8 cellular contexts compared by ENCODE assay signal in genomic region chr11:96075532-96075959, GRCh38.
A peak's percentile ranks its signal among the peaks of the same experiment; 100 is the strongest.
DNase-seq lines count a peak whose midpoint lies in the region; ATAC-seq and TF ChIP-seq lines count a peak whose summit lies in the region.

No MANE protein-coding gene starts in this region.

- H3K4me3 ChIP-seq in mesendoderm (ENCODE audit: low read length) (no peak overlapping the region), testis (no peak overlapping the region)

- no peak overlapping the region for H3K23ac ChIP-seq in mesendoderm (ENCODE audit: low read length)

- H2BK120ac ChIP-seq in mesendoderm (ENCODE audit: low read depth, low read length) = no peak overlapping the region

- in situ Hi-C loops in GM13976 (cut with MboI; ENCODE audit: low sequenced_read_pairs, unreplicated experiment) = no loop called here

- peaks cover 14% of the 10 kb centered on the region for H3K4me1 ChIP-seq in mesendoderm (ENCODE audit: control insufficient read depth, low read depth, low read length)
- H3K4me1 ChIP-seq in testis = no peaks in the 10 kb centered on the region

- peak overlapping the region; percentile 9 for H2BK5ac ChIP-seq in mesendoderm (ENCODE audit: low read length)

- no peak for TF ChIP-seq POLR2A in testis (IDR thresholded peaks at IDR 0.05)

- H4K5ac ChIP-seq in mesendoderm (ENCODE audit: low read length) = no peak overlapping the region

- H3K4me2 ChIP-seq in mesendoderm (ENCODE audit: low read length) = no peak overlapping the region

- H3K36me3 ChIP-seq in mesendoderm (ENCODE audit: control insufficient read depth, insufficient read depth, low read length) (no peaks in the 10 kb centered on the region), testis (ENCODE audit: low read depth, missing control alignments) (no peaks in the 10 kb centered on the region)

- no peaks in the 10 kb centered on the region for H3K27me3 ChIP-seq in mesendoderm (ENCODE audit: insufficient read depth, low read length, poor library complexity)
- no peaks in the 10 kb centered on the region for H3K27me3 ChIP-seq in testis

- no peak overlapping the region for H4K8ac ChIP-seq in mesendoderm (ENCODE audit: low read depth, low read length)

- no peaks in the 10 kb centered on the region for H3K79me1 ChIP-seq in mesendoderm (ENCODE audit: low read length)

- H3K18ac ChIP-seq in mesendoderm (ENCODE audit: low read length) = peak overlapping the region; percentile 45

- no peaks in the 10 kb centered on the region for H3K9me3 ChIP-seq in testis

- ATAC-seq in GM21423 (IDR thresholded peaks at IDR 0.05; ENCODE audit: unreplicated experiment) (peak; percentile 84), HG03565 (IDR thresholded peaks at IDR 0.05; ENCODE audit: unreplicated experiment) (peak; percentile 85)

- no peak overlapping the region for H3K4ac ChIP-seq in mesendoderm (ENCODE audit: low read depth, low read length)

- intact Hi-C loops in testis (cut with DNase I; ENCODE audit: low total_unique reads) = no loop called here

- DNase-seq in GM13976 (ENCODE audit: low spot score) = peak; percentile 49
- peak; percentile 94 for DNase-seq in mesendoderm
- DNase-seq in NCI-H69 (lab: John Stamatoyannopoulos, UW) = no peak
- DNase-seq in kidney glomerular epithelial cell (lab: John Stamatoyannopoulos, UW) = no peak
- DNase-seq in NCI-H446 treated with DMSO at 0.1 percent for 48 hours (lab: John Stamatoyannopoulos, UW) = no peak
- no peak for DNase-seq in testis

- H3K27ac ChIP-seq in mesendoderm (ENCODE audit: low read depth, low read length) (no peak overlapping the region), testis (no peak overlapping the region)

- peak overlapping the region; percentile 10 for H3K56ac ChIP-seq in mesendoderm (ENCODE audit: low read length)

- no peak overlapping the region for H3K9ac ChIP-seq in mesendoderm (ENCODE audit: low read length)

- TF ChIP-seq CTCF in GM13976 (IDR thresholded peaks at IDR 0.05; ENCODE audit: borderline replicate concordance, control extremely low read depth, extremely low read depth, insufficient read depth, missing control alignments) (no peak), testis (IDR thresholded peaks at IDR 0.05) (no peak)

- no CpG with 5 or more reads among the region's 5 CpGs for WGBS in mesendoderm (ENCODE audit: extremely low coverage, insufficient coverage, low lambda C conversion rate)
- 83 to 84% methylated on average over 5 of the region's 5 CpGs for WGBS in testis, 2 donors

- H3K79me2 ChIP-seq in mesendoderm (ENCODE audit: control insufficient read depth, insufficient read depth, low read length) = no peaks in the 10 kb centered on the region

- H2AK5ac ChIP-seq in mesendoderm (ENCODE audit: low read length) = no peak overlapping the region

- H2BK15ac ChIP-seq in mesendoderm (replicated peaks; ENCODE audit: low read depth) = no peak overlapping the region

Comparison
In these comparisons a context has a peak if more than half of its experiments do, and no peak if none do; other contexts are left out.
1. DNase-seq: peak in GM13976 (single experiment) and mesendoderm (single experiment); none in NCI-H69 (single experiment), kidney glomerular epithelial cell (single experiment), NCI-H446 treated with DMSO at 0.1 percent for 48 hours (single experiment) and testis (single experiment).